Comparison of ENCODE assay signal across 11 cellular contexts in the genomic region with DNA sequence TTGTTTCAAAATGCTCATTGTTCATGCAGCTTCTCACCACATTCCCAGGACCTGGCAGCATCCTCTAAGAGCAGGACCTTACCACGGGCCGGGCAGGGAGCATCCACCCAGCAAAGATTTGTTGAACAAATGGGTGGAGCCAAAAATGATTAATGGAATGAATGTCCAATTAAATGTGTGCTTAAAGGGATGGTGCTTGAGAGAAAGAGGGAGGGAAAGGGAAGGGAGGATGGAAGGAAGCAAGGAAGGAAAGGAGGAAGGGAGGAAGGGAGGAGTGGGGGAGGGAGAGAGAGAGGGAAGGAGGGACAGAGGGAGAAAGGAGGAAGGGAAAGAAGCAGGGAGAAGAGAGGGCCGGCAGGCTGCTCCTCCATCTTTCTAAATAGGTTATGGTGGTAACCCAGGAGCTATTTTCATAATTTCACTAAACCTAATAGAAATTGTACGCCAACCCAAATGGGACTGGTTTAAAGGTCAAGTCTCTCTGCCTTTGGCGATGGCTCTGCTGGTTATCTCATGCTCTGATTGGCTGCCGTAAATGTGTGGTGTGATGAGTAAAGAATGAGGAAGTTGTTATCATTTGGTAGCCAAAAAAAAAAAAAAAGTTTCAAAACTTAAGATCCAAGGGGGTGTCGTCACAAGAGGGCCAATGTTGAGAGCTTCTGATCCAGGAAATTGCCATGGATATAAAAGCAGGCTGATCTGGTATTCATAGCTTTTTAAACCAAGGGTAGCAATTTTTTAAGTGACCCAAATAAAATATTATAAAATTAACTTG.
DNase-seq lines count a peak whose midpoint lies in the region; ATAC-seq, FAIRE-seq and TF ChIP-seq lines count a peak whose summit lies in the region.
"Had no signal": no experiment of that assay in that cellular context is flagged by ENCODE, and none has a peak within 500 bp of the region (broad histone marks: within the 10 kb centered on the region; RNA-seq: fewer than 3 reads in every experiment).

No MANE protein-coding gene starts in this region.

- peak; percentile 26 for FAIRE-seq in K562 (lab: Jason Lieb, UNC)

- H3K36me3 ChIP-seq in K562 (ENCODE audit: control insufficient read depth, insufficient read depth, low read length) (no peaks in the 10 kb centered on the region), left lung (no peaks in the 10 kb centered on the region)

- H3K4me2 ChIP-seq in K562 (ENCODE audit: insufficient read depth, low read length), result peak overlapping the region; percentile 28

- no peaks in the 10 kb centered on the region for H4K20me1 ChIP-seq in K562 (replicated peaks; ENCODE audit: control insufficient read depth, insufficient read depth, low read length)

- no peaks in the 10 kb centered on the region for H3K9me1 ChIP-seq in K562 (ENCODE audit: control insufficient read depth, insufficient read depth, low read length)

- H3K79me2 ChIP-seq in K562 (ENCODE audit: control insufficient read depth, insufficient read depth, low read length), result no peaks in the 10 kb centered on the region

- H3K27me3 ChIP-seq in K562 (ENCODE audit: control insufficient read depth in 2 of 2, insufficient read depth in 2 of 2, low read length in 2 of 2) (peaks cover 12 to 64% of the 10 kb centered on the region in 2 experiments; a peak in 4 of 5 replicates), left lung (no peaks in the 10 kb centered on the region), dorsolateral prefrontal cortex (peaks cover 0 to 55% (median 12%) of the 10 kb centered on the region in 45 donors)

- H2AFZ ChIP-seq in K562 (ENCODE audit: low read depth, low read length), result 0 out of 2 replicates have a peak overlapping the region, but pooled peaks have one; percentile 45

- ATAC-seq in K562, result peak; percentile 60
- ATAC-seq in left lung, result peak; percentile 40
- ATAC-seq in GM21515 (IDR thresholded peaks at IDR 0.05; ENCODE audit: unreplicated experiment), result no peak

- BruUV-seq in K562 (replicated peaks; lab: Mats Ljungman, UMichigan), result no TSS peak

- WGBS in K562 (ENCODE audit: insufficient coverage, low coverage, missing lambda C conversion rate), result 0% methylated on average over 7 of the region's 7 CpGs

- H3K4me1 ChIP-seq in K562 (replicated peaks in 1 of 2; ENCODE audit: control insufficient read depth in 2 of 2, insufficient read depth in 2 of 2, low read length in 2 of 2) (peaks cover 0 to 4% of the 10 kb centered on the region in 2 experiments; a peak in 1 of 5 replicates), left lung (no peaks in the 10 kb centered on the region)

- in situ Hi-C loops in KBM-7 (cut with MboI; ENCODE audit: low pct_unique_long_range_greater_than_20kb, low sequenced_read_pairs), result no loop called here
- in situ Hi-C loops in K562 (cut with MboI), result no loop called here

- TF ChIP-seq RAD21 in K562 (CRISPR knock-in tag; conservative IDR thresholded peaks at IDR 0.05 in 1 of 2, IDR thresholded peaks at IDR 0.05 in 1 of 2), result no peak

- intact Hi-C loops in K562 (cut with micrococcal nuclease), result no loop called here
- intact Hi-C loops in left lung (cut with DNase I), result no loop called here
- intact Hi-C loops in dorsolateral prefrontal cortex (cut with DNase I), result no loop called here

- no peaks in the 10 kb centered on the region for H3K9me3 ChIP-seq in K562 (replicated peaks; ENCODE audit: control insufficient read depth, insufficient read depth, low read depth, low read length)
- H3K9me3 ChIP-seq in left lung, result no peaks in the 10 kb centered on the region

- H3K27ac ChIP-seq in K562 (ENCODE audit: extremely low read depth, low read depth, low read length), result no peak overlapping the region
- H3K27ac ChIP-seq in left lung, result peak overlapping the region; percentile 44 to 46
- H3K27ac ChIP-seq in dorsolateral prefrontal cortex, result no peak overlapping the region

- H3K9ac ChIP-seq in K562 (ENCODE audit: insufficient read depth in 1 of 2, low read depth in 2 of 2, low read length in 2 of 2), result no peak overlapping the region

- H3K4me3 ChIP-seq in K562 (no peak overlapping the region), left lung (no peak overlapping the region), dorsolateral prefrontal cortex (no peak overlapping the region)

- POLR2A ChIA-PET in K562 (lab: Yijun Ruan, JAX), result interaction anchor here (0.7 kb wide), 1 partner anchor 256 kb away, joined by 3 read pairs; no protein-coding TSS in a partner anchor

- TF ChIP-seq POLR2A in K562 (conservative IDR thresholded peaks at IDR 0.05), result no peak

- TF ChIP-seq CTCF in AG09319 (IDR thresholded peaks at IDR 0.05; ENCODE audit: low read depth, low read length) (no peak), K562 (IDR thresholded peaks at IDR 0.05 in 2 of 3, conservative IDR thresholded peaks at IDR 0.05 in 1 of 3; ENCODE audit: insufficient read depth in 2 of 3, low read depth in 1 of 3, low read length in 3 of 3) (no peak), left lung (IDR thresholded peaks at IDR 0.05) (no peak), dorsolateral prefrontal cortex (IDR thresholded peaks at IDR 0.05 in 54 of 56, conservative IDR thresholded peaks at IDR 0.05 in 2 of 56; ENCODE audit: low read depth in 1 of 56, partially characterized antibody in 56 of 56) (no peak)

- TF ChIP-seq EP300 in K562 (IDR thresholded peaks at IDR 0.05; ENCODE audit: low read length), result no peak

- CTCF ChIA-PET in K562 (lab: Yijun Ruan, JAX; ENCODE audit: low intra/inter-chr PET ratio), result no interaction called here

- DNase-seq in AG09319 (ENCODE audit: extremely low read depth, low read depth), result peak; percentile 77
- DNase-seq in KBM-7, result peak; percentile 11
- peak; percentile 30 to 59 (median 35) for DNase-seq in K562 (ENCODE audit: extremely low read depth in 1 of 4, low spot score in 3 of 4)
- no peak for DNase-seq in left lung
- no peak for DNase-seq in dorsolateral prefrontal cortex
- no peak for DNase-seq in stimulated activated CD4-positive, alpha-beta T cell treated with anti-CD3 and anti-CD28 coated beads, Interleukin-2, amount 100 ng/mL, for 24 hours
- no peak for DNase-seq in cerebellum (ENCODE audit: low spot score)
- DNase-seq: effector memory CD4-positive, alpha-beta T cell; kidney glomerular epithelial cell; NCI-H1048 had no signal

TF ChIP-seq in K562, 482 proteins besides CTCF, POLR2A, EP300 and RAD21 (continues in another document):
- TF ChIP-seq TEAD1 (CRISPR knock-in tag; IDR thresholded peaks at IDR 0.05), result 0 out of 4 replicates have a peak, but pooled peaks of 1 of the 2 experiments have one; percentile 56
- TF ChIP-seq, protein P1, sequence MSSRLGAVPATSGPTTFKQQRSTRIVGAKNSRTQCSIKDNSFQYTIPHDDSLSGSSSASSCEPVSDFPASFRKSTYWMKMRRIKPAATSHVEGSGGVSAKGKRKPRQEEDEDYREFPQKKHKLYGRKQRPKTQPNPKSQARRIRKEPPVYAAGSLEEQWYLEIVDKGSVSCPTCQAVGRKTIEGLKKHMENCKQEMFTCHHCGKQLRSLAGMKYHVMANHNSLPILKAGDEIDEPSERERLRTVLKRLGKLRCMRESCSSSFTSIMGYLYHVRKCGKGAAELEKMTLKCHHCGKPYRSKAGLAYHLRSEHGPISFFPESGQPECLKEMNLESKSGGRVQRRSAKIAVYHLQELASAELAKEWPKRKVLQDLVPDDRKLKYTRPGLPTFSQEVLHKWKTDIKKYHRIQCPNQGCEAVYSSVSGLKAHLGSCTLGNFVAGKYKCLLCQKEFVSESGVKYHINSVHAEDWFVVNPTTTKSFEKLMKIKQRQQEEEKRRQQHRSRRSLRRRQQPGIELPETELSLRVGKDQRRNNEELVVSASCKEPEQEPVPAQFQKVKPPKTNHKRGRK (tag; IDR thresholded peaks at IDR 0.05), result peak; percentile 79
- no peak for TF ChIP-seq CBFA2T2 (conservative IDR thresholded peaks at IDR 0.05)
- TF ChIP-seq ETV6 (IDR thresholded peaks at IDR 0.05; ENCODE audit: borderline replicate concordance in 1 of 2, low read depth in 2 of 2, low read length in 1 of 2), result peak in 1 of 2 experiments; percentile 50; a peak in 1 of 4 replicates
- TF ChIP-seq ETV6 (CRISPR knock-in tag; IDR thresholded peaks at IDR 0.05; ENCODE audit: borderline replicate concordance), result no peak
- TF ChIP-seq, protein P2, sequence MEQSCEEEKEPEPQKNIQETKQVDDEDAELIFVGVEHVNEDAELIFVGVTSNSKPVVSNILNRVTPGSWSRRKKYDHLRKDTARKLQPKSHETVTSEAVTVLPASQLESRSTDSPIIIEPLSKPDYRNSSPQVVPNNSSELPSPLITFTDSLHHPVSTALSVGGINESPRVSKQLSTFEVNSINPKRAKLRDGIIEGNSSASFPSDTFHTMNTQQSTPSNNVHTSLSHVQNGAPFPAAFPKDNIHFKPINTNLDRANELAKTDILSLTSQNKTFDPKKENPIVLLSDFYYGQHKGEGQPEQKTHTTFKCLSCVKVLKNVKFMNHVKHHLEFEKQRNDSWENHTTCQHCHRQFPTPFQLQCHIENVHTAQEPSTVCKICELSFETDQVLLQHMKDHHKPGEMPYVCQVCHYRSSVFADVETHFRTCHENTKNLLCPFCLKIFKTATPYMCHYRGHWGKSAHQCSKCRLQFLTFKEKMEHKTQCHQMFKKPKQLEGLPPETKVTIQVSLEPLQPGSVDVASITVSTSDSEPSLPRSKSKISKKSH (CRISPR knock-in tag; IDR thresholded peaks at IDR 0.05), result no peak
- no peak for TF ChIP-seq JUN (IDR thresholded peaks at IDR 0.05; ENCODE audit: borderline replicate concordance, low read depth, low read length)
- TF ChIP-seq JUN (CRISPR knock-in tag; IDR thresholded peaks at IDR 0.05; ENCODE audit: borderline replicate concordance), result no peak
- no peak for TF ChIP-seq PML (IDR thresholded peaks at IDR 0.05; ENCODE audit: low read length)
- 0 out of 2 replicates have a peak, but pooled peaks have one; percentile 21 for TF ChIP-seq NR2C1 (IDR thresholded peaks at IDR 0.05)
- TF ChIP-seq NR2C1 (tag; IDR thresholded peaks at IDR 0.05), result no peak
- TF ChIP-seq, protein P3, sequence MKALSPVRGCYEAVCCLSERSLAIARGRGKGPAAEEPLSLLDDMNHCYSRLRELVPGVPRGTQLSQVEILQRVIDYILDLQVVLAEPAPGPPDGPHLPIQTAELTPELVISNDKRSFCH (CRISPR knock-in tag; IDR thresholded peaks at IDR 0.05), result no peak
- TF ChIP-seq, protein P3 (tag; IDR thresholded peaks at IDR 0.05), result peak; percentile 62
- TF ChIP-seq, protein P4, sequence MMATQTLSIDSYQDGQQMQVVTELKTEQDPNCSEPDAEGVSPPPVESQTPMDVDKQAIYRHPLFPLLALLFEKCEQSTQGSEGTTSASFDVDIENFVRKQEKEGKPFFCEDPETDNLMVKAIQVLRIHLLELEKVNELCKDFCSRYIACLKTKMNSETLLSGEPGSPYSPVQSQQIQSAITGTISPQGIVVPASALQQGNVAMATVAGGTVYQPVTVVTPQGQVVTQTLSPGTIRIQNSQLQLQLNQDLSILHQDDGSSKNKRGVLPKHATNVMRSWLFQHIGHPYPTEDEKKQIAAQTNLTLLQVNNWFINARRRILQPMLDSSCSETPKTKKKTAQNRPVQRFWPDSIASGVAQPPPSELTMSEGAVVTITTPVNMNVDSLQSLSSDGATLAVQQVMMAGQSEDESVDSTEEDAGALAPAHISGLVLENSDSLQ (IDR thresholded peaks at IDR 0.05), result peak; percentile 68
- TF ChIP-seq ELF1 (tag; IDR thresholded peaks at IDR 0.05), result peak; percentile 29; the same call in 1 of the 2 replicates

Comparison
In these comparisons a context has a peak if more than half of its experiments do, and no peak if none do; other contexts are left out.
1. DNase-seq: peak in AG09319 (single experiment), KBM-7 (single experiment) and K562 (4 of 4); none in left lung (0 of 2), dorsolateral prefrontal cortex (0 of 10), stimulated activated CD4-positive, alpha-beta T cell treated with anti-CD3 and anti-CD28 coated beads, Interleukin-2, amount 100 ng/mL, for 24 hours (0 of 2) and cerebellum (single experiment).
2. H3K27ac ChIP-seq: peak in left lung (2 of 2); none in K562 (single experiment) and dorsolateral prefrontal cortex (0 of 59).